Comparison of ENCODE assay signal across 8 cellular contexts in genomic region chr2:241686649-241687425, GRCh38. TPM values are rescaled to one million over a fixed set of nuclear protein-coding genes. Genes with fewer than 3 reads are reported as not detected.
DNase-seq lines count a peak whose midpoint lies in the region; ATAC-seq, FAIRE-seq and TF ChIP-seq lines count a peak whose summit lies in the region.

Gene DTYMK (minus strand): TSS chr2:241686815. CDS start chr2:241686783, 32 bp downstream.

- H3K27me3 Mint-ChIP-seq in T-cell (no peaks in the 10 kb centered on the region), type B pancreatic cell (no peaks in the 10 kb centered on the region)

- H3K4me1 Mint-ChIP-seq in T-cell (peaks cover 27 to 40% (median 36%) of the 10 kb centered on the region in 3 donors), type B pancreatic cell (ENCODE audit: unreplicated experiment) (no peaks in the 10 kb centered on the region)

- H3K4me3 Mint-ChIP-seq in T-cell (peak within 1 kb of the TSS; percentile 86 to 94 (median 89)), type B pancreatic cell (peak within 1 kb of the TSS; percentile 92)

- peak; percentile 99 for DNase-seq in GM12892 (ENCODE audit: insufficient read length)
- DNase-seq in NCI-H146 (lab: John Stamatoyannopoulos, UW) = peak; percentile 92
- peak; percentile 89 to 97 (median 94) for DNase-seq in T-cell
- peak; percentile 98 for DNase-seq in cardiac septum (ENCODE audit: low spot score)
- peak; percentile 92 to 99 (median 96) for DNase-seq in posterior cingulate gyrus
- DNase-seq in type B pancreatic cell (ENCODE audit: extremely low spot score, unreplicated experiment) = peak; percentile 99

- POLR2A ChIA-PET in T-cell (lab: Charles Lee) = interaction anchor here (0.5 to 1.0 kb wide), 7 partner anchors 12 to 373 kb away, joined by 3 to 14 read pairs (median 4); partner anchors contain the start of gene ATG4B (in 1 of the 2)

- ATAC-seq in HG02840 (IDR thresholded peaks at IDR 0.05; ENCODE audit: low FRiP score, unreplicated experiment) (peak; percentile 94), T-cell (replicated peaks in 1 of 4) (peak; percentile 95 to 96 (median 96))

- peak within 1 kb of the TSS; percentile 88 to 89 for H3K27ac Mint-ChIP-seq in T-cell
- peak within 1 kb of the TSS; percentile 90 for H3K27ac Mint-ChIP-seq in type B pancreatic cell

- FAIRE-seq in GM12892 (lab: Jason Lieb, UNC) = peak; percentile 91

- WGBS in adipose tissue, 3 donors = 0 to 1% (median 1%) methylated on average over 81 to 102 of the region's 102 CpGs

- H3K9me3 Mint-ChIP-seq in T-cell (no peaks in the 10 kb centered on the region), type B pancreatic cell (no peaks in the 10 kb centered on the region)

- intact Hi-C loops in cardiac septum (cut with DNase I) = loop anchor here (2.0 kb wide), 2 partner anchors 14 to 50 kb away; partner anchors contain the start of genes ATG4B and THAP4
- intact Hi-C loops in posterior cingulate gyrus (cut with DNase I) = loop anchor here (1.0 to 5.0 kb wide), 4 partner anchors 15 to 180 kb away; partner anchors contain the start of genes ATG4B, D2HGDH, ING5 and STK25

- peak within 1 kb of the TSS; percentile 45 for H3K27ac ChIP-seq in adipose tissue (ENCODE audit: low read depth, low read length)

- CTCF ChIA-PET in T-cell (lab: Charles Lee) = interaction anchor here in 1 of 2 donors (0.6 to 2.6 kb wide), 7 partner anchors 12 to 1173 kb away, joined by 3 to 15 read pairs (median 3); partner anchors contain the start of gene ING5

- H3K36me3 Mint-ChIP-seq in T-cell = peaks cover 3% of the 10 kb centered on the region
- peaks cover 5% of the 10 kb centered on the region for H3K36me3 Mint-ChIP-seq in type B pancreatic cell

- peak; percentile 92; the same call in 1 of the 2 replicates for TF ChIP-seq POLR2A in GM12892 (IDR thresholded peaks at IDR 0.05; ENCODE audit: low read depth, low read length)

- TF ChIP-seq CTCF in type B pancreatic cell (conservative IDR thresholded peaks at IDR 0.05) = no peak

RNA-seq across cellular contexts. Expression of gene DTYMK, which starts in this region (rescaled TPM):
- polyA plus RNA-seq in GM12892 (2012; ENCODE audit: missing spikeins) = 40.0 TPM
- total RNA-seq in T-cell = 10 to 100 TPM; 11.6 to 23.6 (median 18.2) TPM
- 10 to 100 TPM in 2 of 3 donors, 1 to 10 TPM in 1; 9.7 to 21.8 (median 17.8) TPM for polyA plus RNA-seq in adipose tissue
- 10.5 TPM for total RNA-seq in cardiac septum
- 32.7 and 66.7 TPM in 2 replicates for total RNA-seq in type B pancreatic cell (ENCODE audit: low replicate concordance)

Comparison
In these comparisons a context has a peak if more than half of its experiments do, and no peak if none do; other contexts are left out.
1. Peak in every context shown above with its lines: DNase-seq, ATAC-seq and H3K27ac ChIP-seq.